ENCODE assay signal across 18 cellular contexts in the genomic region with DNA sequence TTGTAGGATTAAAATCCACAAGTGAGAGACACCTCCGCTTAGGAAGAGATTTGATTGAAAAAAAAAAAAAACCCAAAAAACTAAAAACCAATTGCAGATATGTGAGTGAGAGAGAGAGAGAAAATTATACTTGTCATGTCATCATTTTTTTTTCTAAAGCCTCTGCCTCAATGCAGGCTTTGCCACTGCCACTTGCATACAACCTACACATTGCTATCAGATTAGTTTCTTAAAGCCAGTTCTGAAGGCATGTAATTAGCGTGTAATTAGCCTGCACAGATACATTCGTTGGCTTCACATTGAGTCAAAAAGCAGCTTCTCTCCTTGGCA.
DNase-seq lines count a peak whose midpoint lies in the region; ATAC-seq and TF ChIP-seq lines count a peak whose summit lies in the region.
"Had no signal": no experiment of that assay in that cellular context is flagged by ENCODE, and none has a peak within 500 bp of the region (broad histone marks: within the 10 kb centered on the region; RNA-seq: fewer than 3 reads in every experiment).

No MANE protein-coding gene starts in this region.

- DNase-seq in NCI-H82 (lab: John Stamatoyannopoulos, UW) (peak; percentile 50), NCI-H82 treated with DMSO at 0.1 percent for 48 hours (lab: John Stamatoyannopoulos, UW; ENCODE audit: unreplicated experiment) (no peak), NCI-H146 treated with DMSO at 0.1 percent for 48 hours (lab: John Stamatoyannopoulos, UW; ENCODE audit: unreplicated experiment) (peak; percentile 58), DMS 273 treated with DMSO at 0.1 percent for 48 hours (lab: John Stamatoyannopoulos, UW) (no peak)
- DNase-seq: ACHN, GOT3, HCEC 1CT, Karpas-422, NCI-H1694, NCI-H2227 treated with DMSO at 0.1 percent for 48 hours, NCI-H526 treated with DMSO at 0.1 percent for 48 hours, PC-9, T-cell had no signal

- H3K36me3 Mint-ChIP-seq in activated T-helper 17 cell treated with anti-CD3 and anti-CD28 coated beads, Interleukin-2, amount 50 U/mL, for 72 hours (ENCODE audit: low read depth) = peaks cover 9% of the 10 kb centered on the region
- no peaks in the 10 kb centered on the region for H3K36me3 Mint-ChIP-seq in nephron (ENCODE audit: low read depth)

- no peak for TF ChIP-seq CTCF in nephron (IDR thresholded peaks at IDR 0.05; ENCODE audit: unreplicated experiment in 3 of 3)

- no peaks in the 10 kb centered on the region for H3K9me3 Mint-ChIP-seq in activated T-helper 17 cell treated with anti-CD3 and anti-CD28 coated beads, Interleukin-2, amount 50 U/mL, for 72 hours
- peaks cover 3% of the 10 kb centered on the region for H3K9me3 Mint-ChIP-seq in nephron
- H3K9me3 Mint-ChIP-seq: T-cell had no signal

- ATAC-seq in activated T-helper 17 cell treated with anti-CD3 and anti-CD28 coated beads, Interleukin-2, amount 50 U/mL, for 72 hours (replicated peaks) = no peak
- ATAC-seq in HG03095 (IDR thresholded peaks at IDR 0.05; ENCODE audit: unreplicated experiment) (no peak), GM21529 (IDR thresholded peaks at IDR 0.05; ENCODE audit: unreplicated experiment) (no peak)
- ATAC-seq: Right ventricle myocardium inferior, T-cell had no signal

- peak overlapping the region; percentile 90 for H3K27ac Mint-ChIP-seq in activated T-helper 17 cell treated with anti-CD3 and anti-CD28 coated beads, Interleukin-2, amount 50 U/mL, for 72 hours
- peak overlapping the region; percentile 72 to 90 (median 86) for H3K27ac Mint-ChIP-seq in nephron
- H3K27ac Mint-ChIP-seq: T-cell had no signal

- no peaks in the 10 kb centered on the region for H3K27me3 Mint-ChIP-seq in activated T-helper 17 cell treated with anti-CD3 and anti-CD28 coated beads, Interleukin-2, amount 50 U/mL, for 72 hours
- H3K27me3 Mint-ChIP-seq in nephron (ENCODE audit: low read depth) = peaks cover 3% of the 10 kb centered on the region
- H3K27me3 Mint-ChIP-seq: T-cell had no signal

- H3K4me1 Mint-ChIP-seq in activated T-helper 17 cell treated with anti-CD3 and anti-CD28 coated beads, Interleukin-2, amount 50 U/mL, for 72 hours = peaks cover 22% of the 10 kb centered on the region
- H3K4me1 Mint-ChIP-seq in nephron = peaks cover 62% of the 10 kb centered on the region
- H3K4me1 Mint-ChIP-seq: T-cell had no signal

- H3K4me3 Mint-ChIP-seq in activated T-helper 17 cell treated with anti-CD3 and anti-CD28 coated beads, Interleukin-2, amount 50 U/mL, for 72 hours = peak overlapping the region; percentile 33
- H3K4me3 Mint-ChIP-seq in nephron = peak overlapping the region in 1 of 3 experiments; percentile 14
- H3K4me3 Mint-ChIP-seq: T-cell had no signal

Comparison
In these comparisons a context has a peak if more than half of its experiments do, and no peak if none do; other contexts are left out.
1. DNase-seq: peak in NCI-H82 (single experiment) and NCI-H146 treated with DMSO at 0.1 percent for 48 hours (single experiment); none in NCI-H82 treated with DMSO at 0.1 percent for 48 hours (single experiment) and DMS 273 treated with DMSO at 0.1 percent for 48 hours (single experiment).